8 cellular contexts compared by ENCODE assay signal in genomic region chr19:49590071-49590970, GRCh38. TPM values are rescaled to one million over a fixed set of nuclear protein-coding genes. Genes with fewer than 3 reads are reported as not detected.
DNase-seq lines count a peak whose midpoint lies in the region; ATAC-seq and TF ChIP-seq lines count a peak whose summit lies in the region.

No MANE protein-coding gene starts in this region.

- H3K4me1 Mint-ChIP-seq in nephron = peaks cover 20% of the 10 kb centered on the region

- H2AFZ ChIP-seq in DND-41 (ENCODE audit: low read depth, low read length) = peak overlapping the region; percentile 73

- TF ChIP-seq CTCF in DND-41 (IDR thresholded peaks at IDR 0.05; ENCODE audit: borderline replicate concordance, extremely low read depth, low read length, poor library complexity, severe bottlenecking) = peak; percentile 36
- no peak for TF ChIP-seq CTCF in LNCaP clone FGC (IDR thresholded peaks at IDR 0.05; ENCODE audit: control insufficient read depth, extremely low read depth, insufficient read depth)
- no peak for TF ChIP-seq CTCF in RWPE2 (IDR thresholded peaks at IDR 0.05; ENCODE audit: poor library complexity, severe bottlenecking)
- peak; percentile 37 for TF ChIP-seq CTCF in fibroblast of the aortic adventitia (IDR thresholded peaks at IDR 0.05; ENCODE audit: insufficient read depth, low read length)
- TF ChIP-seq CTCF in nephron (IDR thresholded peaks at IDR 0.05; ENCODE audit: unreplicated experiment in 3 of 3) = no peak

- H3K36me3 Mint-ChIP-seq in nephron (ENCODE audit: low read depth) = peaks cover 10% of the 10 kb centered on the region

- H3K4me2 ChIP-seq in DND-41 (ENCODE audit: insufficient read depth, low read length) = peak overlapping the region; percentile 87

- H3K4me1 ChIP-seq in DND-41 (ENCODE audit: insufficient read depth, low read length) (peaks cover 23% of the 10 kb centered on the region), RWPE2 (ENCODE audit: insufficient read depth, poor library complexity, severe bottlenecking) (no peaks in the 10 kb centered on the region)

- peaks cover 30% of the 10 kb centered on the region for H4K20me1 ChIP-seq in DND-41 (ENCODE audit: insufficient read depth, low read length)

- H3K27ac ChIP-seq in DND-41 (ENCODE audit: low read length) (peak overlapping the region; percentile 94), RWPE2 (ENCODE audit: poor library complexity, severe bottlenecking) (peak overlapping the region; percentile 94)

- H3K9me3 Mint-ChIP-seq in nephron = no peaks in the 10 kb centered on the region

- peak overlapping the region; percentile 94 to 95 (median 94) for H3K27ac Mint-ChIP-seq in nephron

- H3K79me2 ChIP-seq in DND-41 (ENCODE audit: insufficient read depth, low read length) = peaks cover 42% of the 10 kb centered on the region

- H3K9me3 ChIP-seq in DND-41 (ENCODE audit: insufficient read depth, low read length, severe bottlenecking) = no peaks in the 10 kb centered on the region
- H3K9me3 ChIP-seq in RWPE2 (ENCODE audit: severe bottlenecking) = no peaks in the 10 kb centered on the region

- peaks cover 27% of the 10 kb centered on the region for H3K36me3 ChIP-seq in DND-41 (ENCODE audit: insufficient read depth, low read length)
- H3K36me3 ChIP-seq in RWPE2 (ENCODE audit: low read depth) = peaks cover 13% of the 10 kb centered on the region

- H3K27me3 Mint-ChIP-seq in nephron (ENCODE audit: low read depth) = peaks cover 4% of the 10 kb centered on the region

- peak overlapping the region; percentile 85 to 88 (median 88) for H3K4me3 Mint-ChIP-seq in nephron

- H3K4me3 ChIP-seq in DND-41 (ENCODE audit: low read depth in 1 of 2, low read length in 2 of 2) (peak overlapping the region; percentile 49 to 82), LNCaP clone FGC (ENCODE audit: low read depth, low read length) (peak overlapping the region; percentile 91), RWPE2 (ENCODE audit: severe bottlenecking) (peak overlapping the region; percentile 80), fibroblast of the aortic adventitia (ENCODE audit: low read depth, low read length) (peak overlapping the region; percentile 84)

- H3K27me3 ChIP-seq in DND-41 (ENCODE audit: insufficient read depth, low read length, poor library complexity) (no peaks in the 10 kb centered on the region), RWPE2 (ENCODE audit: insufficient read depth, poor library complexity, severe bottlenecking) (no peaks in the 10 kb centered on the region)

- DNase-seq in DND-41 = peak; percentile 99
- peak; percentile 90 for DNase-seq in LNCaP clone FGC (ENCODE audit: low read depth)
- peak; percentile 97 for DNase-seq in RWPE2 (ENCODE audit: low spot score)
- peak; percentile 92 for DNase-seq in activated effector memory CD4-positive, alpha-beta T cell treated with Interleukin-2 at 50 U/mL for 16 hours
- DNase-seq in fibroblast of the aortic adventitia (ENCODE audit: low read depth) = peak; percentile 96
- DNase-seq in stimulated activated naive CD8-positive, alpha-beta T cell treated with anti-CD3 and anti-CD28 coated beads, Interleukin-15, Interleukin-2, amounts not matched to agents 100 U/mL and 50 U/mL, for 24 hours = peak; percentile 95

- H3K9ac ChIP-seq in DND-41 (ENCODE audit: low read depth, low read length) = peak overlapping the region; percentile 90

- ATAC-seq in DND-41 (ENCODE audit: insufficient read depth, low read depth) (peak; percentile 87), GM21737 (IDR thresholded peaks at IDR 0.05; ENCODE audit: unreplicated experiment) (peak; percentile 62), RWPE2 (ENCODE audit: low read depth) (peak; percentile 79)
- peak; percentile 87 for ATAC-seq in stimulated activated naive CD8-positive, alpha-beta T cell treated with anti-CD3 and anti-CD28 coated beads, Interleukin-15, Interleukin-2, amounts not matched to agents 100 U/mL and 50 U/mL, for 24 hours

RNA-seq across cellular contexts. Expression of gene PRR12, which starts 0.7 kb away (rescaled TPM):
- 3.2 and 3.7 TPM in 2 replicates for total RNA-seq in fibroblast of the aortic adventitia (ENCODE audit: low replicate concordance)

RNA-seq across cellular contexts. Expression of gene PRRG2, which starts 9.2 kb away (rescaled TPM):
- 0.27 and 0.57 TPM in 2 replicates for total RNA-seq in fibroblast of the aortic adventitia (ENCODE audit: low replicate concordance)

RNA-seq across cellular contexts. Expression of gene NOSIP, which starts 10.0 kb away (rescaled TPM):
- total RNA-seq in fibroblast of the aortic adventitia (ENCODE audit: low replicate concordance) = 35.7 and 46.9 TPM in 2 replicates

RNA-seq across cellular contexts. Expression of gene RRAS, which starts 49.6 kb away (rescaled TPM):
- 13.7 and 52.4 TPM in 2 replicates for total RNA-seq in fibroblast of the aortic adventitia (ENCODE audit: low replicate concordance)

RNA-seq across cellular contexts. Expression of gene SCAF1, which starts 51.7 kb away (rescaled TPM):
- 16.9 and 41.1 TPM in 2 replicates for total RNA-seq in fibroblast of the aortic adventitia (ENCODE audit: low replicate concordance)

Comparison
In these comparisons a context has a peak if more than half of its experiments do, and no peak if none do; other contexts are left out.
1. Peak in every context shown above with its lines: DNase-seq, ATAC-seq, H3K4me3 ChIP-seq and H3K27ac ChIP-seq.
2. CTCF ChIP-seq: peak in DND-41 (single experiment) and fibroblast of the aortic adventitia (single experiment); none in LNCaP clone FGC (single experiment), RWPE2 (single experiment) and nephron (0 of 3).